In genomic region chr14:78764240-78764639, GRCh38 we compare ENCODE assay signal across 16 cellular contexts.
A peak's percentile ranks its signal among the peaks of the same experiment; 100 is the strongest.
DNase-seq lines count a peak whose midpoint lies in the region; ATAC-seq and TF ChIP-seq lines count a peak whose summit lies in the region.
"Had no signal": no experiment of that assay in that cellular context is flagged by ENCODE, and none has a peak within 500 bp of the region (broad histone marks: within the 10 kb centered on the region; RNA-seq: fewer than 3 reads in every experiment).

No MANE protein-coding gene starts in this region.

- no peak for ATAC-seq in IMR-90 (ENCODE audit: low read depth)
- peak; percentile 90 for ATAC-seq in body of pancreas
- ATAC-seq: K562 had no signal

- BruUV-seq in IMR-90 (replicated peaks; lab: Mats Ljungman, UMichigan) (no TSS peak), A673 (replicated peaks; lab: Mats Ljungman, UMichigan) (no TSS peak)

- H3K27ac ChIP-seq in BLaER1 treated with 17β-estradiol and CSF1 and Interleukin-3, amounts not matched to agents 10 nM and 100 nM = peak overlapping the region in 3 of 11 experiments; percentile 26 to 52 (median 33); a peak in 4 of 22 replicates
- H3K27ac ChIP-seq in IMR-90 (ENCODE audit: insufficient read depth, low read length) = no peak overlapping the region
- H3K27ac ChIP-seq in body of pancreas = peak overlapping the region; percentile 24 to 77 (median 54)
- no peak overlapping the region for H3K27ac ChIP-seq in A673 (ENCODE audit: low read depth, low read length, poor library complexity, severe bottlenecking)
- H3K27ac ChIP-seq: tibial nerve had no signal

- no peaks in the 10 kb centered on the region for H4K20me1 ChIP-seq in BLaER1 treated with 17β-estradiol and CSF1 and Interleukin-3, amounts not matched to agents 10 nM and 100 nM
- no peaks in the 10 kb centered on the region for H4K20me1 ChIP-seq in IMR-90 (ENCODE audit: insufficient read depth, low read length)

- in situ Hi-C loops in IMR-90 (cut with MboI; ENCODE audit: low sequenced_read_pairs) = no loop called here

- no peak overlapping the region for H3K56ac ChIP-seq in IMR-90 (ENCODE audit: extremely low read depth, insufficient read depth, low read length)

- no peak overlapping the region for H2BK15ac ChIP-seq in IMR-90 (ENCODE audit: low read depth, low read length)

- no peak for TF ChIP-seq RAD21 in IMR-90 (IDR thresholded peaks at IDR 0.05; ENCODE audit: low read length)

- H3K23ac ChIP-seq in IMR-90 (ENCODE audit: low read depth, low read length) = no peak overlapping the region

- no peak overlapping the region for H2AK9ac ChIP-seq in IMR-90 (replicated peaks; ENCODE audit: low read depth, low read length, poor library complexity)

- intact Hi-C loops in IMR-90 (cut with micrococcal nuclease) = no loop called here
- intact Hi-C loops in body of pancreas (cut with DNase I) = no loop called here
- intact Hi-C loops in A673 (cut with micrococcal nuclease; ENCODE audit: unreplicated experiment) = no loop called here

- TF ChIP-seq CTCF in IMR-90 (conservative IDR thresholded peaks at IDR 0.05; ENCODE audit: low read depth, low read length) = no peak
- no peak for TF ChIP-seq CTCF in body of pancreas (IDR thresholded peaks at IDR 0.05)
- TF ChIP-seq CTCF in A673 (conservative IDR thresholded peaks at IDR 0.05; ENCODE audit: low read depth, low read length) = no peak

- peak overlapping the region in 8 of 11 experiments; percentile 5 to 74 (median 38); a peak in 11 of 22 replicates for H3K4me2 ChIP-seq in BLaER1 treated with 17β-estradiol and CSF1 and Interleukin-3, amounts not matched to agents 10 nM and 100 nM
- H3K4me2 ChIP-seq in IMR-90 (ENCODE audit: low read depth, low read length) = no peak overlapping the region

- H3K27me3 ChIP-seq in BLaER1 treated with 17β-estradiol and CSF1 and Interleukin-3, amounts not matched to agents 10 nM and 100 nM = no peaks in the 10 kb centered on the region
- H3K27me3 ChIP-seq in IMR-90 (ENCODE audit: control insufficient read depth, insufficient read depth, low read length) (no peaks in the 10 kb centered on the region), body of pancreas (no peaks in the 10 kb centered on the region), A673 (replicated peaks; ENCODE audit: insufficient read depth, low read depth, low read length, poor library complexity) (no peaks in the 10 kb centered on the region)
- H3K27me3 ChIP-seq: tibial nerve had no signal

- no peak overlapping the region for H2BK120ac ChIP-seq in IMR-90 (ENCODE audit: low read depth, low read length)

- H3K36me3 ChIP-seq in BLaER1 treated with 17β-estradiol and CSF1 and Interleukin-3, amounts not matched to agents 10 nM and 100 nM = no peaks in the 10 kb centered on the region
- H3K36me3 ChIP-seq in IMR-90 (ENCODE audit: control insufficient read depth, insufficient read depth, low read length) (no peaks in the 10 kb centered on the region), body of pancreas (replicated peaks in 1 of 2; ENCODE audit: insufficient read depth in 1 of 2, low read depth in 2 of 2) (no peaks in the 10 kb centered on the region), A673 (ENCODE audit: insufficient read depth, low read length, poor library complexity, severe bottlenecking) (no peaks in the 10 kb centered on the region)
- H3K36me3 ChIP-seq: tibial nerve had no signal

- H2BK20ac ChIP-seq in IMR-90 (ENCODE audit: low read depth, low read length) = no peak overlapping the region

- H3K14ac ChIP-seq in IMR-90 (replicated peaks; ENCODE audit: low read depth, low read length) = no peak overlapping the region

- H3K79me1 ChIP-seq in IMR-90 (ENCODE audit: low read depth in 1 of 2, low read length in 2 of 2) = no peaks in the 10 kb centered on the region

- H2AK5ac ChIP-seq in IMR-90 (ENCODE audit: low read depth, low read length) = no peak overlapping the region

- no peak overlapping the region for H4K91ac ChIP-seq in IMR-90 (ENCODE audit: insufficient read depth, low read depth, low read length)

- TF ChIP-seq POLR2A in IMR-90 (IDR thresholded peaks at IDR 0.05; ENCODE audit: low read depth, low read length) = no peak
- TF ChIP-seq POLR2A in body of pancreas (IDR thresholded peaks at IDR 0.05) = peak in 1 of 3 donors; percentile 53

- H3K9me1 ChIP-seq in IMR-90 (ENCODE audit: insufficient read depth, low read length) = no peaks in the 10 kb centered on the region

- POLR2A ChIA-PET in IMR-90 (lab: Charles Lee; ENCODE audit: unreplicated experiment) (no interaction called here), A673 (lab: Charles Lee; ENCODE audit: low non-redundant PET) (no interaction called here)

- H3K4me3 ChIP-seq in BLaER1 treated with 17β-estradiol and CSF1 and Interleukin-3, amounts not matched to agents 10 nM and 100 nM = no peak overlapping the region
- H3K4me3 ChIP-seq in IMR-90 (ENCODE audit: insufficient read depth, low read depth, low read length) = no peak overlapping the region
- no peak overlapping the region for H3K4me3 ChIP-seq in body of pancreas
- H3K4me3 ChIP-seq in A673 (ENCODE audit: low read depth, low read length, poor library complexity, severe bottlenecking) = no peak overlapping the region
- H3K4me3 ChIP-seq: K562, tibial nerve had no signal

- H3K4ac ChIP-seq in IMR-90 (ENCODE audit: low read depth, low read length) = no peak overlapping the region

- no peak overlapping the region for H2BK5ac ChIP-seq in IMR-90 (ENCODE audit: low read depth, low read length, poor library complexity, severe bottlenecking)

- peak; percentile 1 for DNase-seq in IMR-90
- peak in 2 of 4 donors; percentile 20 to 29 for DNase-seq in body of pancreas
- peak; percentile 43 for DNase-seq in iris pigment epithelial cell (ENCODE audit: low read depth)
- DNase-seq in COR-L47 (lab: John Stamatoyannopoulos, UW) = no peak
- DNase-seq in central memory CD4-positive, alpha-beta T cell = no peak
- no peak for DNase-seq in A673 (ENCODE audit: low spot score)
- no peak for DNase-seq in SIG-M5 treated with dmso at 0.1 percent for 504 hours (lab: John Stamatoyannopoulos, UW; ENCODE audit: unreplicated experiment)
- DNase-seq: activated naive CD4-positive, alpha-beta T cell; erythroblast; mesenchymal stem cell; NCI-H2029; NCI-H748 treated with DMSO at 0.1 percent for 48 hours; Right ventricle myocardium superior had no signal

- no peak overlapping the region; a peak in 1 of 22 replicates for H3K9ac ChIP-seq in BLaER1 treated with 17β-estradiol and CSF1 and Interleukin-3, amounts not matched to agents 10 nM and 100 nM
- no peak overlapping the region for H3K9ac ChIP-seq in IMR-90 (ENCODE audit: low read depth, low read length)

- peaks cover 0 to 57% (median 14%) of the 10 kb centered on the region in 10 experiments; a peak in 12 of 20 replicates for H3K4me1 ChIP-seq in BLaER1 treated with 17β-estradiol and CSF1 and Interleukin-3, amounts not matched to agents 10 nM and 100 nM
- H3K4me1 ChIP-seq in IMR-90 (ENCODE audit: control insufficient read depth, insufficient read depth, low read length) (no peaks in the 10 kb centered on the region), body of pancreas (peaks cover 12% of the 10 kb centered on the region), A673 (ENCODE audit: insufficient read depth, low read length, poor library complexity, severe bottlenecking) (no peaks in the 10 kb centered on the region)
- H3K4me1 ChIP-seq: tibial nerve had no signal

- no CpG with 5 or more reads among the region's 5 CpGs for WGBS in IMR-90 (ENCODE audit: extremely low coverage in 2 of 2, insufficient read length in 1 of 2), 2 experiments
- 15 to 22% methylated on average over 5 of the region's 5 CpGs for WGBS in body of pancreas, 2 donors

- no peak overlapping the region for H4K5ac ChIP-seq in IMR-90 (ENCODE audit: low read depth, low read length)

- H2AFZ ChIP-seq in IMR-90 (replicated peaks; ENCODE audit: low read length, poor library complexity) = no peak overlapping the region

- CTCF ChIA-PET in IMR-90 (lab: Yijun Ruan, JAX) (no interaction called here), A673 (lab: Charles Lee) (interaction anchor here (0.8 kb wide), 1 partner anchor 198 kb away, joined by 3 read pairs; no protein-coding TSS in a partner anchor)

- no peak overlapping the region for H4K8ac ChIP-seq in IMR-90 (ENCODE audit: low read depth in 2 of 2, low read length in 2 of 2)

- dilution Hi-C loops in IMR-90 (cut with HindIII; ENCODE audit: low sequenced_read_pairs, unreplicated experiment) = no loop called here

- H3K18ac ChIP-seq in IMR-90 (ENCODE audit: low read depth, low read length) = no peak overlapping the region

- H3K9me3 ChIP-seq in BLaER1 treated with 17β-estradiol and CSF1 and Interleukin-3, amounts not matched to agents 10 nM and 100 nM (replicated peaks in 1 of 11) = no peaks in the 10 kb centered on the region
- H3K9me3 ChIP-seq in IMR-90 (ENCODE audit: control insufficient read depth, insufficient read depth, low read length) (peaks cover 1% of the 10 kb centered on the region; the same call in 1 of the 2 replicates), body of pancreas (no peaks in the 10 kb centered on the region), A673 (ENCODE audit: low read depth, low read length, poor library complexity, severe bottlenecking) (no peaks in the 10 kb centered on the region)
- H3K9me3 ChIP-seq: tibial nerve had no signal

TF ChIP-seq in IMR-90, 13 proteins besides CTCF, POLR2A, EP300 and RAD21:
- TF ChIP-seq MAZ (IDR thresholded peaks at IDR 0.05; ENCODE audit: borderline replicate concordance, low read depth, low read length) (no peak), CEBPB (IDR thresholded peaks at IDR 0.05; ENCODE audit: low read depth, low read length) (no peak), RCOR1 (IDR thresholded peaks at IDR 0.05; ENCODE audit: insufficient replicate concordance, low read length) (no peak), FOS (IDR thresholded peaks at IDR 0.05; ENCODE audit: low read depth, low read length) (no peak), BHLHE40 (IDR thresholded peaks at IDR 0.05; ENCODE audit: low read depth, low read length) (no peak), NFE2L2 (IDR thresholded peaks at IDR 0.05; ENCODE audit: low read depth, low read length) (no peak), MAFK (IDR thresholded peaks at IDR 0.05; ENCODE audit: low read depth, low read length) (no peak)
- TF ChIP-seq, protein P1, sequence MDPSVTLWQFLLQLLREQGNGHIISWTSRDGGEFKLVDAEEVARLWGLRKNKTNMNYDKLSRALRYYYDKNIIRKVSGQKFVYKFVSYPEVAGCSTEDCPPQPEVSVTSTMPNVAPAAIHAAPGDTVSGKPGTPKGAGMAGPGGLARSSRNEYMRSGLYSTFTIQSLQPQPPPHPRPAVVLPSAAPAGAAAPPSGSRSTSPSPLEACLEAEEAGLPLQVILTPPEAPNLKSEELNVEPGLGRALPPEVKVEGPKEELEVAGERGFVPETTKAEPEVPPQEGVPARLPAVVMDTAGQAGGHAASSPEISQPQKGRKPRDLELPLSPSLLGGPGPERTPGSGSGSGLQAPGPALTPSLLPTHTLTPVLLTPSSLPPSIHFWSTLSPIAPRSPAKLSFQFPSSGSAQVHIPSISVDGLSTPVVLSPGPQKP (IDR thresholded peaks at IDR 0.05; ENCODE audit: borderline replicate concordance, low read depth, low read length) = no peak

Comparison
In these comparisons a context has a peak if more than half of its experiments do, and no peak if none do; other contexts are left out.
1. H3K27ac ChIP-seq: peak in body of pancreas (4 of 4); none in IMR-90 (single experiment) and A673 (single experiment).
2. DNase-seq: peak in IMR-90 (single experiment) and iris pigment epithelial cell (single experiment); none in COR-L47 (single experiment), central memory CD4-positive, alpha-beta T cell (single experiment), A673 (single experiment) and SIG-M5 treated with dmso at 0.1 percent for 504 hours (single experiment).